ENCODE assay signal across 9 cellular contexts in genomic region chr6:169529931-169530761, GRCh38.
A peak's percentile ranks its signal among the peaks of the same experiment; 100 is the strongest.
DNase-seq lines count a peak whose midpoint lies in the region; ATAC-seq, FAIRE-seq and TF ChIP-seq lines count a peak whose summit lies in the region.
"Had no signal": no experiment of that assay in that cellular context is flagged by ENCODE, and none has a peak within 500 bp of the region (broad histone marks: within the 10 kb centered on the region; RNA-seq: fewer than 3 reads in every experiment).

No MANE protein-coding gene starts in this region.

- TF ChIP-seq CTCF in SK-N-SH (IDR thresholded peaks at IDR 0.05), result no peak
- no peak for TF ChIP-seq CTCF in gastrocnemius medialis (IDR thresholded peaks at IDR 0.05 in 4 of 5, conservative IDR thresholded peaks at IDR 0.05 in 1 of 5)

- no peak for FAIRE-seq in frontal cortex (lab: Jason Lieb, UNC)

- no peaks in the 10 kb centered on the region for H3K27me3 ChIP-seq in GM23248 (replicated peaks; ENCODE audit: insufficient read depth)
- no peaks in the 10 kb centered on the region for H3K27me3 ChIP-seq in SK-N-SH (ENCODE audit: insufficient read depth)
- H3K27me3 ChIP-seq in gastrocnemius medialis, result no peaks in the 10 kb centered on the region

- POLR2A ChIA-PET in SK-N-SH (lab: Yijun Ruan, JAX), result no interaction called here

- TF ChIP-seq RAD21 in SK-N-SH (IDR thresholded peaks at IDR 0.05; ENCODE audit: low read length), result no peak

- peak overlapping the region; percentile 19; the same call in 1 of the 2 replicates for H2AFZ ChIP-seq in GM23248
- H2AFZ ChIP-seq in SK-N-SH (ENCODE audit: low read depth), result no peak overlapping the region; the same call in 1 of the 2 replicates

- CTCF ChIA-PET in SK-N-SH (lab: Yijun Ruan, JAX), result interaction anchor here (1.7 kb wide), 1 partner anchor 9 kb away, joined by 6 read pairs; no protein-coding TSS in a partner anchor

- H3K4me1 ChIP-seq in GM23248 (ENCODE audit: insufficient read depth) (peaks cover 46% of the 10 kb centered on the region), SK-N-SH (ENCODE audit: control insufficient read depth in 1 of 2, insufficient read depth in 2 of 2, low read depth in 1 of 2, low read length in 1 of 2) (peaks cover 0 to 5% of the 10 kb centered on the region in 2 experiments; a peak in 2 of 4 replicates), gastrocnemius medialis (peaks cover 8 to 14% of the 10 kb centered on the region in 2 donors)

- intact Hi-C loops in gastrocnemius medialis (cut with DNase I; ENCODE audit: low total_unique reads), result no loop called here

- H3K9me2 ChIP-seq in GM23248 (ENCODE audit: insufficient read depth) (no peaks in the 10 kb centered on the region; the same call in 1 of the 2 replicates), SK-N-SH (no peaks in the 10 kb centered on the region)

- H3K27ac ChIP-seq in GM23248 (peak overlapping the region; percentile 62), SK-N-SH (ENCODE audit: low read depth in 2 of 2, low read length in 1 of 2) (peak overlapping the region; percentile 54 to 85), gastrocnemius medialis (peak overlapping the region in 2 of 4 donors; percentile 10 to 14)
- H3K27ac ChIP-seq: HL-60 had no signal

- in situ Hi-C loops in GM23248 (cut with MboI), result no loop called here
- in situ Hi-C loops in gastrocnemius medialis (cut with MboI; ENCODE audit: low sequenced_read_pairs in 4 of 4), result no loop called here

- peaks cover 41% of the 10 kb centered on the region for H3F3A ChIP-seq in GM23248 (ENCODE audit: insufficient read depth)
- no peaks in the 10 kb centered on the region for H3F3A ChIP-seq in SK-N-SH (replicated peaks; ENCODE audit: insufficient read depth)

- H3K4me3 ChIP-seq in GM23248 (peak overlapping the region; percentile 5), SK-N-SH (ENCODE audit: low read depth in 2 of 2, low read length in 1 of 2) (no peak overlapping the region), gastrocnemius medialis (no peak overlapping the region)

- H4K20me1 ChIP-seq in GM23248 (ENCODE audit: insufficient read depth) (no peaks in the 10 kb centered on the region), SK-N-SH (ENCODE audit: insufficient read depth) (no peaks in the 10 kb centered on the region)

- no peaks in the 10 kb centered on the region for H3K36me3 ChIP-seq in GM23248 (ENCODE audit: low read depth)
- H3K36me3 ChIP-seq in SK-N-SH (replicated peaks in 1 of 2; ENCODE audit: control insufficient read depth in 1 of 2, insufficient read depth in 2 of 2, low read length in 1 of 2), result no peaks in the 10 kb centered on the region
- H3K36me3 ChIP-seq in gastrocnemius medialis, result no peaks in the 10 kb centered on the region

- ATAC-seq in gastrocnemius medialis, result peak; percentile 58 to 78
- ATAC-seq in GM19328 (IDR thresholded peaks at IDR 0.05; ENCODE audit: unreplicated experiment), result no peak
- ATAC-seq in HG03442 (IDR thresholded peaks at IDR 0.05; ENCODE audit: unreplicated experiment), result no peak
- ATAC-seq in HG02840 (IDR thresholded peaks at IDR 0.05; ENCODE audit: low FRiP score, unreplicated experiment), result no peak

- no peaks in the 10 kb centered on the region for H3K9me3 ChIP-seq in GM23248 (ENCODE audit: low read depth)
- no peaks in the 10 kb centered on the region for H3K9me3 ChIP-seq in SK-N-SH
- H3K9me3 ChIP-seq in gastrocnemius medialis, result no peaks in the 10 kb centered on the region

- H3K79me2 ChIP-seq in GM23248 (ENCODE audit: insufficient read depth) (no peaks in the 10 kb centered on the region), SK-N-SH (ENCODE audit: insufficient read depth) (no peaks in the 10 kb centered on the region)

- TF ChIP-seq POLR2A in gastrocnemius medialis (IDR thresholded peaks at IDR 0.05), result no peak

- H3K9ac ChIP-seq in GM23248, result no peak overlapping the region
- no peak overlapping the region for H3K9ac ChIP-seq in SK-N-SH

- TF ChIP-seq EP300 in SK-N-SH (IDR thresholded peaks at IDR 0.05; ENCODE audit: borderline replicate concordance in 1 of 2, low read depth in 1 of 2, low read length in 1 of 2), result peak; percentile 30 to 84; a peak in 3 of 4 replicates

- 43 to 44% methylated on average over 13 of the region's 13 CpGs for WGBS in GM23248 (ENCODE audit: low coverage in 1 of 2, low lambda C conversion rate in 2 of 2, missing lambda C conversion rate in 2 of 2), 2 experiments
- 65% methylated on average over 13 of the region's 13 CpGs for WGBS in SK-N-SH (ENCODE audit: low lambda C conversion rate)

- DNase-seq in GM23248, result peak; percentile 91
- no peak for DNase-seq in SK-N-SH
- peak; percentile 92 for DNase-seq in fibroblast of peridontal ligament (ENCODE audit: extremely low read depth)
- DNase-seq in gastrocnemius medialis, result peak in 1 of 2 donors; percentile 17
- DNase-seq in frontal cortex (ENCODE audit: low spot score in 2 of 2), result no peak

- peak overlapping the region; percentile 61 for H3K4me2 ChIP-seq in GM23248 (ENCODE audit: unreplicated experiment)
- H3K4me2 ChIP-seq in SK-N-SH, result no peak overlapping the region

TF ChIP-seq in SK-N-SH, 30 proteins besides CTCF, POLR2A, EP300 and RAD21:
- TF ChIP-seq FOXM1 (IDR thresholded peaks at IDR 0.05; ENCODE audit: low read depth), result peak; percentile 77; the same call in 1 of the 2 replicates
- 0 out of 2 replicates have a peak, but pooled peaks have one; percentile 47 for TF ChIP-seq SIN3A (IDR thresholded peaks at IDR 0.05; ENCODE audit: borderline replicate concordance, low read depth, low read length)
- TF ChIP-seq YY1 (IDR thresholded peaks at IDR 0.05; ENCODE audit: low read depth), result no peak
- TF ChIP-seq PBX3 (IDR thresholded peaks at IDR 0.05), result peak; percentile 83
- peak; percentile 61; the same call in 1 of the 2 replicates for TF ChIP-seq TEAD4 (IDR thresholded peaks at IDR 0.05; ENCODE audit: borderline replicate concordance, insufficient read depth)
- TF ChIP-seq JUND (IDR thresholded peaks at IDR 0.05), result peak; percentile 65
- no peak for TF ChIP-seq USF2 (IDR thresholded peaks at IDR 0.05; ENCODE audit: borderline replicate concordance, low read depth, low read length)
- 0 out of 2 replicates have a peak, but pooled peaks have one; percentile 19 for TF ChIP-seq TAF1 (IDR thresholded peaks at IDR 0.05; ENCODE audit: borderline replicate concordance, low read depth, low read length)
- no peak for TF ChIP-seq NRF1 (IDR thresholded peaks at IDR 0.05; ENCODE audit: low read depth, low read length)
- peak; percentile 70 for TF ChIP-seq NFIC (IDR thresholded peaks at IDR 0.05; ENCODE audit: borderline replicate concordance)
- 0 out of 2 replicates have a peak, but pooled peaks have one; percentile 24 for TF ChIP-seq FOSL2 (IDR thresholded peaks at IDR 0.05; ENCODE audit: borderline replicate concordance, low read depth)
- TF ChIP-seq POLR2AphosphoS5 (IDR thresholded peaks at IDR 0.05; ENCODE audit: low read depth, low read length), result peak; percentile 63
- TF ChIP-seq TCF12 (IDR thresholded peaks at IDR 0.05), result peak; percentile 95

Comparison
In these comparisons a context has a peak if more than half of its experiments do, and no peak if none do; other contexts are left out.
1. DNase-seq: peak in GM23248 (single experiment) and fibroblast of peridontal ligament (single experiment); none in SK-N-SH (single experiment) and frontal cortex (0 of 2).
2. ATAC-seq: peak in gastrocnemius medialis (2 of 2); none in GM19328 (single experiment), HG03442 (single experiment) and HG02840 (single experiment).